ENCODE assay signal across 1 cellular context in genomic region chr3:158434412-158435038, GRCh38.
TF ChIP-seq lines count a peak whose summit lies in the region.

No MANE protein-coding gene starts in this region.

TF ChIP-seq in HCT116, 20 proteins besides CTCF, POLR2A, EP300 and RAD21 (continued from another document):
- TF ChIP-seq ATF3 (IDR thresholded peaks at IDR 0.05) (no peak), ELF1 (IDR thresholded peaks at IDR 0.05; ENCODE audit: borderline replicate concordance, low read depth) (no peak), JUND (IDR thresholded peaks at IDR 0.05) (no peak), SIN3A (IDR thresholded peaks at IDR 0.05; ENCODE audit: low read depth) (no peak), CBX3 (IDR thresholded peaks at IDR 0.05; ENCODE audit: low read depth) (no peak), SRF (IDR thresholded peaks at IDR 0.05; ENCODE audit: low read depth) (no peak), TCF7L2 (IDR thresholded peaks at IDR 0.05; ENCODE audit: borderline replicate concordance, extremely low read depth, insufficient read depth, insufficient read length) (no peak), FOSL1 (IDR thresholded peaks at IDR 0.05; ENCODE audit: low read depth) (no peak), ZBTB33 (IDR thresholded peaks at IDR 0.05; ENCODE audit: extremely low read depth, insufficient replicate concordance, low read length) (no peak), MAX (IDR thresholded peaks at IDR 0.05) (no peak), ZNF274 (IDR thresholded peaks at IDR 0.05; ENCODE audit: low read depth, low read length) (no peak), ZFX (IDR thresholded peaks at IDR 0.05) (no peak), REST (IDR thresholded peaks at IDR 0.05; ENCODE audit: low read depth) (no peak)
